Comparison of ENCODE assay signal across 8 cellular contexts in the genomic region with DNA sequence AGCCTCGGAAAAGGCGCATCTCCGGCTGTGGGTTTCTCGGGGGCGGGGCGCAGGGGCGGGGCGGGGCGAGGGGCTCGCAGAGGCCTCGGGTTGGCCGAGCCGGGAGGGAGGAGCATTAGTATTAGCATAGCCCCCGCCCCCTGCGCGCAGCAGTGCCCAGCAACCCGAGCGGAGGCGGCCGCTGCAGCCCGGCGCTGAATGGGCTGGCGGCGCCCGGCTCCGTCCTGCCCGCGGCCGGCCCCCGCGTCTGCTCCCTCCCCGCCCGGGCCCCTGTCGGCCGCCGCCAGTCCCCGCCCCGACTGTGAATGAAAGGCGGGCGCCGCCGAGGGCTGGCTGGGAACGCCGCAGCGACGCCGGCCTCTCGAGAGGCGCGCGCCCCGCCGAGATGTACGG. TPM values are rescaled to one million over a fixed set of nuclear protein-coding genes. Genes with fewer than 3 reads are reported as not detected.
DNase-seq lines count a peak whose midpoint lies in the region; ATAC-seq and TF ChIP-seq lines count a peak whose summit lies in the region.

TSS of gene EFR3B (plus strand) at position 149 of the 393 bp plus-strand sequence. CDS start at position 386, 237 bp downstream.

- peak within 1 kb of the TSS in 1 of 2 donors; percentile 27 for H3K9ac ChIP-seq in liver (ENCODE audit: low read depth in 1 of 2, low read length in 2 of 2)

- peaks cover 7 to 20% (median 17%) of the 10 kb centered on the region in 4 donors for H3K4me1 ChIP-seq in liver (ENCODE audit: control insufficient read depth in 4 of 4, insufficient read depth in 4 of 4, low read length in 3 of 4)

- ATAC-seq in GM19395 (IDR thresholded peaks at IDR 0.05; ENCODE audit: unreplicated experiment): peak; percentile 80
- ATAC-seq in HG03520 (IDR thresholded peaks at IDR 0.05; ENCODE audit: unreplicated experiment): peak; percentile 87

- peak within 1 kb of the TSS; percentile 63 to 71 (median 67) for H3K4me3 ChIP-seq in liver (ENCODE audit: low read depth in 1 of 3, low read length in 3 of 3)

- peak; percentile 0 for TF ChIP-seq CTCF in liver (IDR thresholded peaks at IDR 0.05; ENCODE audit: low read depth, low read length, missing input control)

- no peak for TF ChIP-seq RAD21 in liver (IDR thresholded peaks at IDR 0.05)

- peaks cover 0 to 6% (median 0%) of the 10 kb centered on the region in 4 donors for H3K27me3 ChIP-seq in liver (ENCODE audit: control insufficient read depth in 4 of 4, insufficient read depth in 4 of 4, low read length in 3 of 4)

- no peaks in the 10 kb centered on the region for H3K36me3 ChIP-seq in liver (ENCODE audit: control insufficient read depth in 4 of 4, insufficient read depth in 3 of 4, low read depth in 1 of 4, low read length in 3 of 4)

- peak; percentile 46 to 95 (median 90) for DNase-seq in C1 segment of cervical spinal cord (lab: John Stamatoyannopoulos, UW)
- DNase-seq in NCI-H748 (lab: John Stamatoyannopoulos, UW; ENCODE audit: unreplicated experiment): peak; percentile 95
- peak; percentile 92 to 94 for DNase-seq in activated CD4-positive, alpha-beta T cell treated with anti-CD3 and anti-CD28 coated beads, Interleukin-2, amount 50 U/mL, for 48 hours
- DNase-seq in dermis blood vessel endothelial cell: peak; percentile 94
- DNase-seq in stimulated activated CD4-positive, alpha-beta T cell treated with anti-CD3 and anti-CD28 coated beads, Interleukin-2, amount 100 ng/mL, for 48 hours: peak; percentile 77 to 78

- H3K9me3 ChIP-seq in liver (ENCODE audit: control insufficient read depth in 4 of 4, low read length in 3 of 4): no peaks in the 10 kb centered on the region

- WGBS in liver: under 1% methylated on average over 54 of the region's 54 CpGs

- H3K27ac ChIP-seq in liver (ENCODE audit: low read depth in 1 of 2, low read length in 2 of 2): peak within 1 kb of the TSS; percentile 43 to 78

TF ChIP-seq in liver, 16 proteins besides CTCF, POLR2A, EP300 and RAD21:
- TF ChIP-seq, protein P1, sequence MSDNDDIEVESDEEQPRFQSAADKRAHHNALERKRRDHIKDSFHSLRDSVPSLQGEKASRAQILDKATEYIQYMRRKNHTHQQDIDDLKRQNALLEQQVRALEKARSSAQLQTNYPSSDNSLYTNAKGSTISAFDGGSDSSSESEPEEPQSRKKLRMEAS (IDR thresholded peaks at IDR 0.05): no peak
- no peak for TF ChIP-seq JUND (IDR thresholded peaks at IDR 0.05)
- TF ChIP-seq FOXA1 (IDR thresholded peaks at IDR 0.05): no peak
- TF ChIP-seq YY1 (IDR thresholded peaks at IDR 0.05): no peak
- TF ChIP-seq HNF4G (IDR thresholded peaks at IDR 0.05): no peak
- TF ChIP-seq ATF3 (IDR thresholded peaks at IDR 0.05): no peak
TF ChIP-seq in liver: peak in this region for 0.

RNA-seq across cellular contexts. Expression of gene EFR3B, which starts in this region (rescaled TPM):
- total RNA-seq in dermis blood vessel endothelial cell (1.3 and 2.0 TPM in 2 replicates), liver (under 1 TPM; 0.33 TPM)
- polyA plus RNA-seq in liver: under 1 TPM; 0.05 to 0.14 TPM

Comparison
In these comparisons a context has a peak if more than half of its experiments do, and no peak if none do; other contexts are left out.
1. Peak in every context shown above with its lines: DNase-seq, ATAC-seq, H3K4me3 ChIP-seq and H3K27ac ChIP-seq.